7 cellular contexts compared by ENCODE assay signal in the genomic region with DNA sequence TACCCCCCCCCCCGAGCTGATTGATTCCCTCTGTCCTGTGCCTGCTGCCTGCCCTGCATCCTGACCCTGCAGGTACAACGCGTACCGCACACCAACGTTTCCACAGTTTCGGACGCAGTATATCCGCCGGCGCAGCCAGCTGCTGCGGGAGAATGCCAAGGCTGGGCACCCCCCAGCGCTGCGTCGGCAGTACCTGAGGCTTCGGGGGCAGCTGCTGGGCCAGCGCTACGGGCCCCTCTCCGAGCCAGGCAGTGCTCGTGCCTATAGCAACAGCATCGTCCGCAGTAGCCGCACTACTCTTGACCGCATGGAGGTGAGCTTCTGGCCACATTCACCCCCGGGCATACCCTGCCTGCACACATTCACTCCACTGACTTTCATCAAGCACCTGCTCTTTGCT. TPM values are rescaled to one million over a fixed set of nuclear protein-coding genes. Genes with fewer than 3 reads are reported as not detected.
DNase-seq lines count a peak whose midpoint lies in the region; ATAC-seq, FAIRE-seq and TF ChIP-seq lines count a peak whose summit lies in the region.

No MANE protein-coding gene starts in this region.

- peak overlapping the region; percentile 98; the same call in 1 of the 2 replicates for H3K4me3 ChIP-seq in HUES64 (ENCODE audit: low read length)
- H3K4me3 ChIP-seq in keratinocyte (ENCODE audit: control insufficient read depth in 2 of 3, extremely low read depth in 1 of 3, insufficient read depth in 2 of 3, low read depth in 1 of 3, low read length in 3 of 3), result peak overlapping the region; percentile 43 to 85 (median 51)

- H3K27me3 Mint-ChIP-seq in activated naive CD8-positive, alpha-beta T cell, result no peaks in the 10 kb centered on the region
- no peaks in the 10 kb centered on the region for H3K27me3 Mint-ChIP-seq in stimulated activated naive CD8-positive, alpha-beta T cell treated with anti-CD3 and anti-CD28 coated beads, Interleukin-15, amount 100 ng/mL, for 72 hours

- 94% methylated on average over 24 of the region's 24 CpGs for WGBS in HUES64

- FAIRE-seq in keratinocyte (lab: Jason Lieb, UNC), result no peak

- dilution Hi-C loops in keratinocyte (cut with MboI; ENCODE audit: extremely low pct_ligation_motif_present, low sequenced_read_pairs), result no loop called here

- peaks cover 8% of the 10 kb centered on the region for H3K79me2 ChIP-seq in keratinocyte (ENCODE audit: control insufficient read depth, insufficient read depth, low read length)

- H3K9me3 ChIP-seq in HUES64 (ENCODE audit: insufficient read depth, low read depth, low read length), result no peaks in the 10 kb centered on the region
- H3K9me3 ChIP-seq in keratinocyte (ENCODE audit: control insufficient read depth, low read depth, low read length), result no peaks in the 10 kb centered on the region

- H3K4me2 ChIP-seq in keratinocyte (ENCODE audit: control insufficient read depth, extremely low read depth, insufficient read depth, low read depth, low read length), result peak overlapping the region; percentile 72

- no peaks in the 10 kb centered on the region for H3K4me1 ChIP-seq in HUES64 (ENCODE audit: insufficient read depth, low read length)
- H3K4me1 ChIP-seq in keratinocyte (ENCODE audit: control insufficient read depth, extremely low read depth, insufficient read depth, low read length), result peaks cover 4% of the 10 kb centered on the region

- H3K27ac ChIP-seq in HUES64 (ENCODE audit: low read depth, low read length) (no peak overlapping the region), keratinocyte (ENCODE audit: control insufficient read depth, insufficient read depth, low read length) (no peak overlapping the region)

- H3K4me1 Mint-ChIP-seq in activated naive CD8-positive, alpha-beta T cell (ENCODE audit: low read depth), result peaks cover 8% of the 10 kb centered on the region
- H3K4me1 Mint-ChIP-seq in stimulated activated naive CD8-positive, alpha-beta T cell treated with anti-CD3 and anti-CD28 coated beads, Interleukin-15, amount 100 ng/mL, for 72 hours, result peaks cover 19% of the 10 kb centered on the region

- H3K9me1 ChIP-seq in keratinocyte (ENCODE audit: control insufficient read depth, extremely low read depth, insufficient read depth, low read length), result no peaks in the 10 kb centered on the region

- TF ChIP-seq CTCF in keratinocyte (optimal IDR thresholded peaks at IDR 0.05 in 1 of 3, IDR thresholded peaks at IDR 0.05 in 1 of 3, conservative IDR thresholded peaks at IDR 0.05 in 1 of 3; ENCODE audit: extremely low read depth in 1 of 3, insufficient read depth in 2 of 3, low read length in 3 of 3), result no peak

- no peak for ATAC-seq in stimulated activated naive CD8-positive, alpha-beta T cell treated with anti-CD3 and anti-CD28 coated beads, Interleukin-15, amount 100 ng/mL, for 72 hours
- ATAC-seq in GM18858 (IDR thresholded peaks at IDR 0.05; ENCODE audit: unreplicated experiment) (no peak), HG02885 (IDR thresholded peaks at IDR 0.05; ENCODE audit: poor library complexity, unreplicated experiment) (no peak), HG03342 (IDR thresholded peaks at IDR 0.05; ENCODE audit: unreplicated experiment) (no peak)

- H4K20me1 ChIP-seq in keratinocyte (ENCODE audit: control insufficient read depth, extremely low read depth, insufficient read depth, low read length), result no peaks in the 10 kb centered on the region

- no peak overlapping the region for H3K27ac Mint-ChIP-seq in activated naive CD8-positive, alpha-beta T cell
- H3K27ac Mint-ChIP-seq in stimulated activated naive CD8-positive, alpha-beta T cell treated with anti-CD3 and anti-CD28 coated beads, Interleukin-15, amount 100 ng/mL, for 72 hours, result peak overlapping the region in 1 of 2 donors; percentile 99

- H3K27me3 ChIP-seq in HUES64 (ENCODE audit: insufficient read depth, low read length) (no peaks in the 10 kb centered on the region), keratinocyte (ENCODE audit: control insufficient read depth, extremely low read depth, insufficient read depth, low read length) (no peaks in the 10 kb centered on the region)

- no peak overlapping the region for H3K9ac ChIP-seq in HUES64 (ENCODE audit: low read depth, low read length)
- peak overlapping the region; percentile 99 for H3K9ac ChIP-seq in keratinocyte (ENCODE audit: control insufficient read depth, extremely low read depth, insufficient read depth, low read length)

- H3K36me3 Mint-ChIP-seq in activated naive CD8-positive, alpha-beta T cell, result no peaks in the 10 kb centered on the region

- H3K36me3 ChIP-seq in HUES64 (ENCODE audit: insufficient read depth, low read length) (peaks cover 24% of the 10 kb centered on the region), keratinocyte (ENCODE audit: control insufficient read depth in 2 of 2, extremely low read depth in 1 of 2, insufficient read depth in 2 of 2, low read length in 2 of 2) (peaks cover 10 to 17% of the 10 kb centered on the region in 2 experiments)

- no peak for DNase-seq in keratinocyte (ENCODE audit: low read depth, low spot score)
- no peak for DNase-seq in stimulated activated naive CD8-positive, alpha-beta T cell treated with anti-CD3 and anti-CD28 coated beads, Interleukin-15, amount 100 ng/mL, for 72 hours

- H3K4me3 Mint-ChIP-seq in activated naive CD8-positive, alpha-beta T cell, result peak overlapping the region; percentile 97
- peak overlapping the region; percentile 93 to 98 for H3K4me3 Mint-ChIP-seq in stimulated activated naive CD8-positive, alpha-beta T cell treated with anti-CD3 and anti-CD28 coated beads, Interleukin-15, amount 100 ng/mL, for 72 hours

- H3K9me3 Mint-ChIP-seq in activated naive CD8-positive, alpha-beta T cell (ENCODE audit: low read depth), result no peaks in the 10 kb centered on the region
- no peaks in the 10 kb centered on the region for H3K9me3 Mint-ChIP-seq in stimulated activated naive CD8-positive, alpha-beta T cell treated with anti-CD3 and anti-CD28 coated beads, Interleukin-15, amount 100 ng/mL, for 72 hours

- no peak overlapping the region for H2AFZ ChIP-seq in keratinocyte (ENCODE audit: control insufficient read depth, low read length)

RNA-seq across cellular contexts. Expression of a gene that starts 1.4 kb away (rescaled TPM):
- 23.5 TPM for polyA plus RNA-seq in HUES64 (2013, experiment 1 of 2)
- 26.6 TPM for polyA plus RNA-seq in HUES64 (2013, experiment 2 of 2)
- 32.8 to 48.0 TPM (median 40.6 TPM) in 3 replicates for polyA plus RNA-seq in keratinocyte
- polyA plus RNA-seq in keratinocyte (2011; ENCODE audit: low read depth), result 39.7 TPM
- polyA plus RNA-seq in keratinocyte (2011; cell fraction: cytosol; rRNA removed), result 48.9 and 86.4 TPM in 2 replicates
- 78.0 and 123 TPM in 2 replicates for polyA plus RNA-seq in keratinocyte (2011; cell fraction: nucleus; rRNA removed)
- polyA plus RNA-seq in keratinocyte (2012; ENCODE audit: low replicate concordance), result 92.0 and 98.0 TPM in 2 replicates
- 36.3 to 211 TPM (median 40.0 TPM) in 3 replicates for polyA minus RNA-seq in keratinocyte
- polyA minus RNA-seq in keratinocyte (2011; cell fraction: cytosol; rRNA and poly(A)+ RNA removed), result 81.7 TPM
- 31.0 and 34.7 TPM in 2 replicates for polyA minus RNA-seq in keratinocyte (2011; cell fraction: nucleus; rRNA and poly(A)+ RNA removed)

RNA-seq across cellular contexts. Expression of a gene that starts 24.4 kb away (rescaled TPM):
- 204 TPM for polyA plus RNA-seq in HUES64 (2013, experiment 1 of 2)
- 168 TPM for polyA plus RNA-seq in HUES64 (2013, experiment 2 of 2)
- 237 to 327 TPM (median 282 TPM) in 3 replicates for polyA plus RNA-seq in keratinocyte
- 38.2 TPM for polyA plus RNA-seq in keratinocyte (2011; ENCODE audit: low read depth)
- 198 and 205 TPM in 2 replicates for polyA plus RNA-seq in keratinocyte (2011; cell fraction: cytosol; rRNA removed)
- 200 and 256 TPM in 2 replicates for polyA plus RNA-seq in keratinocyte (2011; cell fraction: nucleus; rRNA removed)
- polyA plus RNA-seq in keratinocyte (2012; ENCODE audit: low replicate concordance), result 82.5 and 371 TPM in 2 replicates
- 147 to 296 TPM (median 202 TPM) in 3 replicates for polyA minus RNA-seq in keratinocyte
- polyA minus RNA-seq in keratinocyte (2011; cell fraction: cytosol; rRNA and poly(A)+ RNA removed), result 149 TPM
- polyA minus RNA-seq in keratinocyte (2011; cell fraction: nucleus; rRNA and poly(A)+ RNA removed), result 74.6 and 96.0 TPM in 2 replicates

RNA-seq across cellular contexts. Expression of a gene that starts 59.1 kb away (rescaled TPM):
- polyA plus RNA-seq in HUES64 (2013, experiment 1 of 2), result 4.6 TPM
- polyA plus RNA-seq in HUES64 (2013, experiment 2 of 2), result 5.4 TPM
- polyA plus RNA-seq in keratinocyte, result 6.1 to 11.9 TPM (median 9.2 TPM) in 3 replicates
- 8.2 TPM for polyA plus RNA-seq in keratinocyte (2011; ENCODE audit: low read depth)
- polyA plus RNA-seq in keratinocyte (2011; cell fraction: cytosol; rRNA removed), result 6.7 and 11.9 TPM in 2 replicates
- 12.2 and 15.6 TPM in 2 replicates for polyA plus RNA-seq in keratinocyte (2011; cell fraction: nucleus; rRNA removed)
- 8.8 and 15.8 TPM in 2 replicates for polyA plus RNA-seq in keratinocyte (2012; ENCODE audit: low replicate concordance)
- 8.2 to 37.2 TPM (median 20.4 TPM) in 3 replicates for polyA minus RNA-seq in keratinocyte
- 9.8 TPM for polyA minus RNA-seq in keratinocyte (2011; cell fraction: cytosol; rRNA and poly(A)+ RNA removed)
- 6.9 and 10.6 TPM in 2 replicates for polyA minus RNA-seq in keratinocyte (2011; cell fraction: nucleus; rRNA and poly(A)+ RNA removed)
